In the genomic region with DNA sequence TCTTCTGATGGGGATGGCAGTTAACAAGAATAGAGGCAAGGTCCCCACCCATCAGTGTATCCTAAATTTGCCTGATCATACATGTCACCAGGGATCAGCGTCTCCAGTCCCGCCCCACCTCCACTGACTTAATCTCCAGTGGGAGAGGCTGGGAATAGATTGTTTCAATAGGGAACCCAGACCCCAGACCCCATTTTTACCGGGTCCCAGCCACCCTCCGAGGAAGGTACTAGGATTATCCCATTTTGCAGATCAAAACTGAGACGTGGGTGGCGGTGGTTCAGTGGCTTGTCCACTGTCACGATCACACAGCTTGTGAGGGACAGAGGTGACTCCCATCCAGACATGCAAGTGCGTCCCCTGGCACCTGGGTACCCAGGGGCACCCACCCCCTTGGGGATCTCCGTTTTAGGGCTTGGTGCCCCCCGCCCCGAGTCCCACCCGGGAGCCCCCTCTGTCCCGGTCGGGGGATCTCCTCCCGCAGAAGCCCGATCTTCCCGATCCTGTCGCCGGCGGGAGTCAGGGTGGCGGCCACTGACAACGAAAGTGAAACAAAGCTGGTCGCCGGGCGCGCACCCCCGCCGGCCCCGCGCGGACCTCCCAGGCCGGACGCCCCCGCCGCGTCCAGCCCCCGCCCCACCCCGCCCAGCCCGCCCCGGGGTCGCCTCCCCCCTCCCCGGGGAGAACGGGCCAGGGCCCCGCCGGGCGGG, we compare ENCODE assay signal across 8 cellular contexts.
DNase-seq lines count a peak whose midpoint lies in the region; ATAC-seq, FAIRE-seq and TF ChIP-seq lines count a peak whose summit lies in the region.

No MANE protein-coding gene starts in this region.

- in situ Hi-C loops in astrocyte of the cerebellum (cut with HindIII; ENCODE audit: low sequenced_read_pairs) = no loop called here

- H3K4me3 ChIP-seq in HFF-Myc (replicated peaks; ENCODE audit: low read depth, low read length) (peak overlapping the region; percentile 76), astrocyte of the cerebellum (ENCODE audit: low read depth, low read length) (peak overlapping the region; percentile 83)

- FAIRE-seq in D721Med (lab: Jason Lieb, UNC) = no peak

- no peak for ATAC-seq in HG02623 (IDR thresholded peaks at IDR 0.05; ENCODE audit: unreplicated experiment)

- TF ChIP-seq CTCF in D721Med (IDR thresholded peaks at IDR 0.05; ENCODE audit: insufficient read depth, missing control alignments) (no peak), HFF-Myc (IDR thresholded peaks at IDR 0.05; ENCODE audit: low read depth, low read length, missing control alignments) (no peak), astrocyte of the cerebellum (IDR thresholded peaks at IDR 0.05; ENCODE audit: low read depth, low read length, missing control alignments) (no peak)

- DNase-seq in D721Med (ENCODE audit: insufficient read length, low spot score) = peak; percentile 27
- no peak for DNase-seq in HFF-Myc (ENCODE audit: extremely low read depth, low read depth)
- DNase-seq in RKO (ENCODE audit: low spot score) = peak; percentile 21
- DNase-seq in astrocyte of the cerebellum (ENCODE audit: low read depth) = no peak
- peak in 42 of 51 donors; percentile 6 to 78 (median 48) for DNase-seq in hypothalamus (lab: John Stamatoyannopoulos, UW)
- peak; percentile 68 for DNase-seq in retina
- DNase-seq in T1000 (lab: John Stamatoyannopoulos, UW) = no peak

Comparison
In these comparisons a context has a peak if more than half of its experiments do, and no peak if none do; other contexts are left out.
1. DNase-seq: peak in D721Med (single experiment), RKO (single experiment), hypothalamus (42 of 51) and retina (single experiment); none in HFF-Myc (single experiment), astrocyte of the cerebellum (single experiment) and T1000 (single experiment).